ENCODE assay signal across 8 cellular contexts in the genomic region with DNA sequence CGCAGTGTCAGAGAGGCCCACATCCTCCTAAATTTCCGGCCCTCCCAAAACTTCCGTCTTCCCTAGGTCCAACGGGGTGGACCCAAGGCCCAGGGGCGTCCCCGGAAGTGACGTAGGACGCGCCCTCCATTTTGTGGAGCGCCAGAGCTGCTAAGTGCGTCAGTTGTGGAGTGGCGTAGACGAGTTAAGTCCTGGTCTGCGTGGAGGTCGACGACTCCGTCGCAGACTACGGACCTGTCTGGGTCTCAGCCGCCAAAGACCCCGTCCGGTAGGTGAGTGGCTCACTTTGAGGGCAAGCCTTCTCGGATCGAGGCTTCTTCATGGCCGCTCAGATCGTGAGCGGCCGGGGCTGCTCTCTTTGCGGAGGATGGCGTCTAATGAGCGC. TPM values are rescaled to one million over a fixed set of nuclear protein-coding genes. Genes with fewer than 3 reads are reported as not detected.
DNase-seq lines count a peak whose midpoint lies in the region; ATAC-seq lines count a peak whose summit lies in the region.

A gene (plus strand): TSS at position 159 of the 385 bp plus-strand sequence. CDS start 1,015 bp downstream, outside the sequence.

- H3K4me3 ChIP-seq in GM08714 (ENCODE audit: low read length), result peak within 1 kb of the TSS; percentile 87

- H3K36me3 Mint-ChIP-seq in activated naive CD4-positive, alpha-beta T cell treated with anti-CD3 and anti-CD28 coated beads, Interleukin-2, amount 50 U/mL, for 72 hours, result peaks cover 45 to 88% of the 10 kb centered on the region in 2 donors

- ATAC-seq in HG02610 (IDR thresholded peaks at IDR 0.05; ENCODE audit: unreplicated experiment), result peak; percentile 75
- ATAC-seq in activated naive CD4-positive, alpha-beta T cell treated with anti-CD3 and anti-CD28 coated beads, Interleukin-2, amount 50 U/mL, for 72 hours, result peak; percentile 81 to 84

- H3K27ac ChIP-seq in temporal lobe (ENCODE audit: low read depth, low read length), result peak within 1 kb of the TSS; percentile 100

- H3K9me3 Mint-ChIP-seq in activated naive CD4-positive, alpha-beta T cell treated with anti-CD3 and anti-CD28 coated beads, Interleukin-2, amount 50 U/mL, for 72 hours, result peaks cover 5 to 14% of the 10 kb centered on the region in 2 donors

- peak; percentile 95 for DNase-seq in NCI-H1092 treated with DMSO at 0.1 percent for 48 hours (lab: John Stamatoyannopoulos, UW)
- peak; percentile 69 for DNase-seq in SKM-1 (lab: John Stamatoyannopoulos, UW; ENCODE audit: unreplicated experiment)
- DNase-seq in activated naive CD4-positive, alpha-beta T cell treated with anti-CD3 and anti-CD28 coated beads, Interleukin-2, amount 50 U/mL, for 72 hours (ENCODE audit: low spot score in 2 of 2), result peak; percentile 89 to 95
- peak; percentile 89 for DNase-seq in glomerular endothelial cell (ENCODE audit: extremely low read depth, low read depth, low spot score)
- peak; percentile 91 for DNase-seq in occipital lobe (lab: John Stamatoyannopoulos, UW)

- H3K27ac Mint-ChIP-seq in activated naive CD4-positive, alpha-beta T cell treated with anti-CD3 and anti-CD28 coated beads, Interleukin-2, amount 50 U/mL, for 72 hours, result peak within 1 kb of the TSS; percentile 100

RNA-seq across cellular contexts. Expression of the gene that starts here (rescaled TPM):
- 100 to 1,000 TPM; 324 to 364 TPM for total RNA-seq in activated naive CD4-positive, alpha-beta T cell treated with anti-CD3 and anti-CD28 coated beads, Interleukin-2, amount 50 U/mL, for 72 hours
- 108 and 197 TPM in 2 replicates for total RNA-seq in glomerular endothelial cell
- 118 TPM for total RNA-seq in occipital lobe
- 135 TPM for total RNA-seq in temporal lobe

Comparison
In these comparisons a context has a peak if more than half of its experiments do, and no peak if none do; other contexts are left out.
1. Peak in every context shown above with its lines: DNase-seq, ATAC-seq, H3K4me3 ChIP-seq and H3K27ac ChIP-seq.